In genomic region chr1:118999348-119000071, GRCh38 we compare ENCODE assay signal across 1 cellular context.
TF ChIP-seq lines count a peak whose summit lies in the region.

No MANE protein-coding gene starts in this region.

TF ChIP-seq in H1, 55 proteins besides CTCF, POLR2A, EP300 and RAD21:
- TF ChIP-seq JUND (IDR thresholded peaks at IDR 0.05; ENCODE audit: low read length) = no peak
- no peak for TF ChIP-seq CBX5 (IDR thresholded peaks at IDR 0.05; ENCODE audit: low read depth, low read length)
- TF ChIP-seq POLR2AphosphoS5 (IDR thresholded peaks at IDR 0.05; ENCODE audit: low read depth, low read length) = no peak
- TF ChIP-seq PHF8 (conservative IDR thresholded peaks at IDR 0.05; ENCODE audit: low read depth, low read length) = no peak
- TF ChIP-seq GABPA (IDR thresholded peaks at IDR 0.05; ENCODE audit: borderline replicate concordance, insufficient read depth, low read length) = no peak
- peak; percentile 83 for TF ChIP-seq CTBP2 (IDR thresholded peaks at IDR 0.05; ENCODE audit: borderline replicate concordance, insufficient read depth, insufficient read length, low read length)
- TF ChIP-seq SRF (IDR thresholded peaks at IDR 0.05; ENCODE audit: low read depth, low read length) = no peak
- peak; percentile 2 for TF ChIP-seq KDM4A (IDR thresholded peaks at IDR 0.05; ENCODE audit: low read depth, low read length, severe bottlenecking)
- TF ChIP-seq FOSL1 (IDR thresholded peaks at IDR 0.05; ENCODE audit: insufficient read depth, low read depth, low read length) = no peak
- TF ChIP-seq SAP30 (IDR thresholded peaks at IDR 0.05; ENCODE audit: insufficient read depth, insufficient replicate concordance, low read length) = no peak
- no peak for TF ChIP-seq MAX (IDR thresholded peaks at IDR 0.05)
- peak; percentile 97 for TF ChIP-seq RNF2 (IDR thresholded peaks at IDR 0.05; ENCODE audit: borderline replicate concordance, low read depth, low read length, missing control alignments, poor library complexity, severe bottlenecking)
- no peak for TF ChIP-seq SIX5 (IDR thresholded peaks at IDR 0.05; ENCODE audit: low read depth, low read length)
TF ChIP-seq in H1: peak in this region for 3.
